1 cellular context compared by ENCODE assay signal in the genomic region with DNA sequence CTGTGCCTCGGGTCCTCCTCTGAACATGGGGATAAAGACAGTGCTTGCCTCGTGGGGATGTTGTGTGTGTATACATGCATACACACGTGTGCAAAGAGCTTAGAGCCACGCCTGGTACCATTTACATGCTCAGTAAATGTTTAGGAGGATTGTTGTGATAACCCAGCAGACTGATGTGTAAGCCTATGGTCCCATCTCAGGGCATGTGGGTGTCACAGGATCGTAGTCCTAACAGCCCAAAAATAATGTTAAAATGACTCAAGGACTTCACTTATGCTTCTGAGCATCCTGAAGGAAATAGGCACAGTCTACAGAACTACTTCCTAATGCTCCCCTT.
TF ChIP-seq lines count a peak whose summit lies in the region.

No MANE protein-coding gene starts in this region.

TF ChIP-seq in HepG2, 621 proteins besides CTCF, POLR2A, EP300 and RAD21:
- TF ChIP-seq ZEB1 (IDR thresholded peaks at IDR 0.05; ENCODE audit: insufficient replicate concordance, low read depth) (no peak), ZSCAN9 (CRISPR knock-in tag; IDR thresholded peaks at IDR 0.05; ENCODE audit: borderline replicate concordance) (no peak), ZNF232 (CRISPR knock-in tag; IDR thresholded peaks at IDR 0.05; ENCODE audit: borderline replicate concordance) (0 out of 2 replicates have a peak, but pooled peaks have one; percentile 13), ZNF558 (CRISPR knock-in tag; IDR thresholded peaks at IDR 0.05; ENCODE audit: borderline replicate concordance) (no peak), GFI1 (CRISPR knock-in tag; IDR thresholded peaks at IDR 0.05; ENCODE audit: borderline replicate concordance) (peak; percentile 30; the same call in 1 of the 2 replicates), ZNF160 (CRISPR knock-in tag; IDR thresholded peaks at IDR 0.05) (no peak), TBX2 (CRISPR knock-in tag; IDR thresholded peaks at IDR 0.05; ENCODE audit: borderline replicate concordance) (peak; percentile 31; the same call in 1 of the 2 replicates), IRF2 (CRISPR knock-in tag; IDR thresholded peaks at IDR 0.05) (peak; percentile 13; the same call in 1 of the 2 replicates), SMAD1 (CRISPR knock-in tag; IDR thresholded peaks at IDR 0.05; ENCODE audit: borderline replicate concordance, low read depth) (0 out of 2 replicates have a peak, but pooled peaks have one; percentile 4), ZNF234 (CRISPR knock-in tag; conservative IDR thresholded peaks at IDR 0.05) (0 out of 2 replicates have a peak, but pooled peaks have one; percentile 53), SP4 (CRISPR knock-in tag; IDR thresholded peaks at IDR 0.05) (no peak), MEF2D (CRISPR knock-in tag; IDR thresholded peaks at IDR 0.05) (no peak), ZNF7 (CRISPR knock-in tag; IDR thresholded peaks at IDR 0.05) (0 out of 2 replicates have a peak, but pooled peaks have one; percentile 6), NONO (IDR thresholded peaks at IDR 0.05) (no peak), NONO (CRISPR knock-in tag; conservative IDR thresholded peaks at IDR 0.05) (0 out of 2 replicates have a peak, but pooled peaks have one; percentile 10), NFIB (CRISPR knock-in tag; IDR thresholded peaks at IDR 0.05; ENCODE audit: borderline replicate concordance) (0 out of 2 replicates have a peak, but pooled peaks have one; percentile 65), KLF6 (CRISPR knock-in tag; IDR thresholded peaks at IDR 0.05) (0 out of 2 replicates have a peak, but pooled peaks have one; percentile 10), ZNF567 (CRISPR knock-in tag; IDR thresholded peaks at IDR 0.05; ENCODE audit: borderline replicate concordance) (no peak), ZNF550 (CRISPR knock-in tag; IDR thresholded peaks at IDR 0.05; ENCODE audit: borderline replicate concordance) (no peak; the same call in 1 of the 2 replicates), U2AF1 (optimal IDR thresholded peaks at IDR 0.05; ENCODE audit: low read depth, low read length) (peak; percentile 3), CHD4 (IDR thresholded peaks at IDR 0.05; ENCODE audit: borderline replicate concordance, low read length) (0 out of 2 replicates have a peak, but pooled peaks have one; percentile 49), ZNF83 (CRISPR knock-in tag; IDR thresholded peaks at IDR 0.05; ENCODE audit: borderline replicate concordance) (0 out of 2 replicates have a peak, but pooled peaks have one; percentile 7), ZBTB7A (CRISPR knock-in tag; IDR thresholded peaks at IDR 0.05) (0 out of 2 replicates have a peak, but pooled peaks have one; percentile 66), BORCS8-MEF2B (CRISPR knock-in tag; IDR thresholded peaks at IDR 0.05) (0 out of 2 replicates have a peak, but pooled peaks have one; percentile 2), SKI (IDR thresholded peaks at IDR 0.05; ENCODE audit: partially characterized antibody) (no peak), MAZ (IDR thresholded peaks at IDR 0.05; ENCODE audit: borderline replicate concordance, low read depth, low read length) (no peak), MAZ (CRISPR knock-in tag; IDR thresholded peaks at IDR 0.05; ENCODE audit: low read depth) (no peak), PCBP1 (IDR thresholded peaks at IDR 0.05; ENCODE audit: borderline replicate concordance, low read depth, low read length) (no peak), ZNF484 (CRISPR knock-in tag; IDR thresholded peaks at IDR 0.05; ENCODE audit: borderline replicate concordance, low read depth) (no peak)
- TF ChIP-seq, protein P1, sequence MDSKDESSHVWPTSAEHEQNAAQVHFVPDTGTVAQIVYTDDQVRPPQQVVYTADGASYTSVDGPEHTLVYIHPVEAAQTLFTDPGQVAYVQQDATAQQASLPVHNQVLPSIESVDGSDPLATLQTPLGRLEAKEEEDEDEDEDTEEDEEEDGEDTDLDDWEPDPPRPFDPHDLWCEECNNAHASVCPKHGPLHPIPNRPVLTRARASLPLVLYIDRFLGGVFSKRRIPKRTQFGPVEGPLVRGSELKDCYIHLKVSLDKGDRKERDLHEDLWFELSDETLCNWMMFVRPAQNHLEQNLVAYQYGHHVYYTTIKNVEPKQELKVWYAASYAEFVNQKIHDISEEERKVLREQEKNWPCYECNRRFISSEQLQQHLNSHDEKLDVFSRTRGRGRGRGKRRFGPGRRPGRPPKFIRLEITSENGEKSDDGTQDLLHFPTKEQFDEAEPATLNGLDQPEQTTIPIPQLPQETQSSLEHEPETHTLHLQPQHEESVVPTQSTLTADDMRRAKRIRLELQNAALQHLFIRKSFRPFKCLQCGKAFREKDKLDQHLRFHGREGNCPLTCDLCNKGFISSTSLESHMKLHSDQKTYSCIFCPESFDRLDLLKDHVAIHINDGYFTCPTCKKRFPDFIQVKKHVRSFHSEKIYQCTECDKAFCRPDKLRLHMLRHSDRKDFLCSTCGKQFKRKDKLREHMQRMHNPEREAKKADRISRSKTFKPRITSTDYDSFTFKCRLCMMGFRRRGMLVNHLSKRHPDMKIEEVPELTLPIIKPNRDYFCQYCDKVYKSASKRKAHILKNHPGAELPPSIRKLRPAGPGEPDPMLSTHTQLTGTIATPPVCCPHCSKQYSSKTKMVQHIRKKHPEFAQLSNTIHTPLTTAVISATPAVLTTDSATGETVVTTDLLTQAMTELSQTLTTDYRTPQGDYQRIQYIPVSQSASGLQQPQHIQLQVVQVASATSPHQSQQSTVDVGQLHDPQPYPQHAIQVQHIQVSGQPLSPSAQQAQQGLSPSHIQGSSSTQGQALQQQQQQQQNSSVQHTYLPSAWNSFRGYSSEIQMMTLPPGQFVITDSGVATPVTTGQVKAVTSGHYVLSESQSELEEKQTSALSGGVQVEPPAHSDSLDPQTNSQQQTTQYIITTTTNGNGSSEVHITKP (CRISPR knock-in tag; IDR thresholded peaks at IDR 0.05; ENCODE audit: low read depth) = no peak
- TF ChIP-seq, protein P2, sequence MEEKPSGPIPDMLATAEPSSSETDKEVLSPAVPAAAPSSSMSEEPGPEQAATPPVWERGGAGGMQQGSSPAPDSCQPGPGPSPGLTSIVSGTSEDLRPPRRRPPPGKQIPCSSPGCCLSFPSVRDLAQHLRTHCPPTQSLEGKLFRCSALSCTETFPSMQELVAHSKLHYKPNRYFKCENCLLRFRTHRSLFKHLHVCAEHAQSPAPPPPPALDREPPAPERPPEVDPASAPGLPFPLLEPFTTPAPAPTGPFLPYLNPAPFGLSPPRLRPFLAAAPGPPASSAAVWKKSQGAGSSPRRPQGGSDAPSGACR (CRISPR knock-in tag; IDR thresholded peaks at IDR 0.05) = no peak
- TF ChIP-seq, protein P3, sequence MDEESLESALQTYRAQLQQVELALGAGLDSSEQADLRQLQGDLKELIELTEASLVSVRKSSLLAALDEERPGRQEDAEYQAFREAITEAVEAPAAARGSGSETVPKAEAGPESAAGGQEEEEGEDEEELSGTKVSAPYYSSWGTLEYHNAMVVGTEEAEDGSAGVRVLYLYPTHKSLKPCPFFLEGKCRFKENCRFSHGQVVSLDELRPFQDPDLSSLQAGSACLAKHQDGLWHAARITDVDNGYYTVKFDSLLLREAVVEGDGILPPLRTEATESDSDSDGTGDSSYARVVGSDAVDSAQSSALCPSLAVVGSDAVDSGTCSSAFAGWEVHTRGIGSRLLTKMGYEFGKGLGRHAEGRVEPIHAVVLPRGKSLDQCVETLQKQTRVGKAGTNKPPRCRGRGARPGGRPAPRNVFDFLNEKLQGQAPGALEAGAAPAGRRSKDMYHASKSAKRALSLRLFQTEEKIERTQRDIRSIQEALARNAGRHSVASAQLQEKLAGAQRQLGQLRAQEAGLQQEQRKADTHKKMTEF (CRISPR knock-in tag; IDR thresholded peaks at IDR 0.05) = peak; percentile 1; the same call in 1 of the 2 replicates
- TF ChIP-seq, protein P4, sequence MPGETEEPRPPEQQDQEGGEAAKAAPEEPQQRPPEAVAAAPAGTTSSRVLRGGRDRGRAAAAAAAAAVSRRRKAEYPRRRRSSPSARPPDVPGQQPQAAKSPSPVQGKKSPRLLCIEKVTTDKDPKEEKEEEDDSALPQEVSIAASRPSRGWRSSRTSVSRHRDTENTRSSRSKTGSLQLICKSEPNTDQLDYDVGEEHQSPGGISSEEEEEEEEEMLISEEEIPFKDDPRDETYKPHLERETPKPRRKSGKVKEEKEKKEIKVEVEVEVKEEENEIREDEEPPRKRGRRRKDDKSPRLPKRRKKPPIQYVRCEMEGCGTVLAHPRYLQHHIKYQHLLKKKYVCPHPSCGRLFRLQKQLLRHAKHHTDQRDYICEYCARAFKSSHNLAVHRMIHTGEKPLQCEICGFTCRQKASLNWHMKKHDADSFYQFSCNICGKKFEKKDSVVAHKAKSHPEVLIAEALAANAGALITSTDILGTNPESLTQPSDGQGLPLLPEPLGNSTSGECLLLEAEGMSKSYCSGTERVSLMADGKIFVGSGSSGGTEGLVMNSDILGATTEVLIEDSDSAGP (CRISPR knock-in tag; IDR thresholded peaks at IDR 0.05; ENCODE audit: borderline replicate concordance) = peak; percentile 8; the same call in 1 of the 2 replicates
TF ChIP-seq in HepG2: peak in this region for 17.
